ENCODE assay signal across 1 cellular context in genomic region chr9:96073531-96074284, GRCh38.
TF ChIP-seq lines count a peak whose summit lies in the region.

No MANE protein-coding gene starts in this region.

TF ChIP-seq in HepG2, 621 proteins besides CTCF, POLR2A, EP300 and RAD21:
- TF ChIP-seq ZNF407 (CRISPR knock-in tag; IDR thresholded peaks at IDR 0.05; ENCODE audit: not compliant biosample characterization) (no peak), AFF4 (CRISPR knock-in tag; IDR thresholded peaks at IDR 0.05) (no peak), DBP (CRISPR knock-in tag; IDR thresholded peaks at IDR 0.05; ENCODE audit: not compliant biosample characterization) (no peak), ZNF563 (CRISPR knock-in tag; IDR thresholded peaks at IDR 0.05) (no peak), BRD4 (CRISPR knock-in tag; IDR thresholded peaks at IDR 0.05) (no peak), KMT2A (CRISPR knock-in tag; IDR thresholded peaks at IDR 0.05) (no peak), MIER2 (CRISPR knock-in tag; IDR thresholded peaks at IDR 0.05) (no peak), NR2F2 (IDR thresholded peaks at IDR 0.05; ENCODE audit: borderline replicate concordance, low read depth) (no peak), ZNF850 (CRISPR knock-in tag; conservative IDR thresholded peaks at IDR 0.05) (no peak), ZNF841 (CRISPR knock-in tag; IDR thresholded peaks at IDR 0.05; ENCODE audit: borderline replicate concordance) (no peak), E2F2 (CRISPR knock-in tag; IDR thresholded peaks at IDR 0.05; ENCODE audit: borderline replicate concordance) (no peak)
